8 cellular contexts compared by ENCODE assay signal in genomic region chr7:2451171-2452073, GRCh38. TPM values are rescaled to one million over a fixed set of nuclear protein-coding genes. Genes with fewer than 3 reads are reported as not detected.
DNase-seq lines count a peak whose midpoint lies in the region; TF ChIP-seq lines count a peak whose summit lies in the region.

No MANE protein-coding gene starts in this region.

- H3K79me1 ChIP-seq in neuronal stem cell (ENCODE audit: low read depth, low read length), result no peaks in the 10 kb centered on the region

- H4K8ac ChIP-seq in neuronal stem cell (ENCODE audit: low read depth, low read length), result no peak overlapping the region

- H3K4me1 ChIP-seq in neuronal stem cell (ENCODE audit: control insufficient read depth in 2 of 2, insufficient read depth in 1 of 2, low read depth in 1 of 2, low read length in 2 of 2) (peaks cover 10% of the 10 kb centered on the region in 2 donors), stomach smooth muscle (ENCODE audit: control insufficient read depth, insufficient read depth, low read length) (peaks cover 11% of the 10 kb centered on the region)

- no peak overlapping the region for H3K14ac ChIP-seq in neuronal stem cell (ENCODE audit: low read length)

- peak overlapping the region; percentile 24 for H2BK5ac ChIP-seq in neuronal stem cell (ENCODE audit: low read length)

- H3K27me3 Mint-ChIP-seq in IgD-negative memory B cell, result no peaks in the 10 kb centered on the region

- H3K27me3 ChIP-seq in neuronal stem cell (ENCODE audit: control insufficient read depth in 3 of 3, insufficient read depth in 3 of 3, low read depth in 1 of 3, low read length in 3 of 3) (no peaks in the 10 kb centered on the region), stomach smooth muscle (ENCODE audit: control insufficient read depth in 1 of 2, insufficient read depth in 2 of 2, low read length in 2 of 2) (no peaks in the 10 kb centered on the region)

- peaks cover 4% of the 10 kb centered on the region for H3K36me3 Mint-ChIP-seq in IgD-negative memory B cell

- peaks cover 0 to 3% (median 0%) of the 10 kb centered on the region in 3 donors for H3K9me3 Mint-ChIP-seq in IgD-negative memory B cell

- H3K18ac ChIP-seq in neuronal stem cell (ENCODE audit: low read length), result peak overlapping the region; percentile 87

- no CpG with 5 or more reads among the region's 34 CpGs for WGBS in neuronal stem cell (ENCODE audit: extremely low coverage in 2 of 2, insufficient read length in 2 of 2, insufficient replicate concordance in 1 of 2), 2 donors

- H4K91ac ChIP-seq in neuronal stem cell (ENCODE audit: low read depth, low read length, poor library complexity), result no peak overlapping the region

- peak overlapping the region in 3 of 4 donors; percentile 78 to 88 (median 79) for H3K4me3 Mint-ChIP-seq in IgD-negative memory B cell

- H3K9ac ChIP-seq in neuronal stem cell (ENCODE audit: low read depth, low read length, poor library complexity) (peak overlapping the region; percentile 21), stomach smooth muscle (ENCODE audit: low read length in 2 of 2) (peak overlapping the region; percentile 13 to 27)

- H3K36me3 ChIP-seq in neuronal stem cell (replicated peaks in 1 of 2; ENCODE audit: control insufficient read depth in 2 of 2, insufficient read depth in 2 of 2, low read length in 2 of 2) (no peaks in the 10 kb centered on the region), stomach smooth muscle (ENCODE audit: control insufficient read depth in 2 of 2, insufficient read depth in 2 of 2, low read length in 2 of 2) (no peaks in the 10 kb centered on the region)

- no peaks in the 10 kb centered on the region for H3K9me3 ChIP-seq in neuronal stem cell (replicated peaks in 1 of 2; ENCODE audit: control insufficient read depth in 2 of 2, insufficient read depth in 1 of 2, low read depth in 1 of 2, low read length in 2 of 2)
- H3K9me3 ChIP-seq in stomach smooth muscle (ENCODE audit: control insufficient read depth in 2 of 2, low read length in 2 of 2), result no peaks in the 10 kb centered on the region

- peak overlapping the region; percentile 70 for H3K23ac ChIP-seq in neuronal stem cell (ENCODE audit: low read depth, low read length, poor library complexity)

- peak overlapping the region; percentile 77 for H2BK12ac ChIP-seq in neuronal stem cell (ENCODE audit: low read length)

- H2AK5ac ChIP-seq in neuronal stem cell (ENCODE audit: low read depth, low read length), result peak overlapping the region; percentile 75

- peaks cover 1 to 5% (median 5%) of the 10 kb centered on the region in 3 donors for H3K4me1 Mint-ChIP-seq in IgD-negative memory B cell

- peak overlapping the region; percentile 31 for H2BK15ac ChIP-seq in neuronal stem cell (ENCODE audit: low read length)

- H3K4me3 ChIP-seq in foreskin fibroblast (ENCODE audit: low read depth in 1 of 2, low read length in 2 of 2) (peak overlapping the region; percentile 26 to 32), neuronal stem cell (ENCODE audit: low read length in 2 of 2) (peak overlapping the region in 1 of 2 donors; percentile 26), stomach smooth muscle (ENCODE audit: low read length in 2 of 2) (peak overlapping the region; percentile 44 to 73)

- H3K27ac ChIP-seq in neuronal stem cell (replicated peaks; ENCODE audit: low read length) (no peak overlapping the region), stomach smooth muscle (ENCODE audit: low read length) (no peak overlapping the region)

- H2AFZ ChIP-seq in neuronal stem cell (ENCODE audit: low read length), result peak overlapping the region; percentile 97

- DNase-seq in COLO668 (lab: John Stamatoyannopoulos, UW; ENCODE audit: unreplicated experiment) (peak; percentile 93), GM20000 (ENCODE audit: low spot score) (peak; percentile 92), foreskin fibroblast (peak; percentile 59 to 88), neuronal stem cell (ENCODE audit: low spot score) (peak; percentile 75)
- peak; percentile 91 for DNase-seq in activated effector memory CD4-positive, alpha-beta T cell treated with anti-CD3 and anti-CD28 coated beads, Interleukin-2, amount 50 U/mL, for 16 hours

- H3K4ac ChIP-seq in neuronal stem cell (ENCODE audit: low read length), result no peak overlapping the region

- peak; percentile 68 for TF ChIP-seq CTCF in GM20000 (IDR thresholded peaks at IDR 0.05; ENCODE audit: extremely low read depth, missing control alignments)
- TF ChIP-seq CTCF in foreskin fibroblast (IDR thresholded peaks at IDR 0.05; ENCODE audit: low read depth, low read length), result peak; percentile 93

- no peak overlapping the region for H3K27ac Mint-ChIP-seq in IgD-negative memory B cell

- H3K4me2 ChIP-seq in neuronal stem cell (ENCODE audit: insufficient read depth, low read length, poor library complexity, severe bottlenecking), result peak overlapping the region; percentile 32

- H2BK120ac ChIP-seq in neuronal stem cell (ENCODE audit: low read depth, low read length), result no peak overlapping the region

- 0 out of 2 replicates have a peak, but pooled peaks have one; percentile 11 for TF ChIP-seq POLR2A in Raji (IDR thresholded peaks at IDR 0.05; ENCODE audit: insufficient read depth, low read depth, low read length)

RNA-seq across cellular contexts. Expression of gene GRIFIN, which starts 24.8 kb away (rescaled TPM):
- polyA plus RNA-seq in IgD-negative memory B cell, result not detected
- not detected for polyA plus RNA-seq in neuronal stem cell (2013, experiment 1 of 2)
- polyA plus RNA-seq in neuronal stem cell (2013, experiment 2 of 2), result not detected

RNA-seq across cellular contexts. Expression of gene CHST12, which starts 48.0 kb away (rescaled TPM):
- 24.9 TPM for polyA plus RNA-seq in IgD-negative memory B cell
- 12.5 TPM for polyA plus RNA-seq in neuronal stem cell (2013, experiment 1 of 2)
- polyA plus RNA-seq in neuronal stem cell (2013, experiment 2 of 2), result 12.7 TPM
